In genomic region chr19:4366666-4367335, GRCh38 we compare ENCODE assay signal across 21 cellular contexts. TPM values are rescaled to one million over a fixed set of nuclear protein-coding genes. Genes with fewer than 3 reads are reported as not detected.
DNase-seq lines count a peak whose midpoint lies in the region; ATAC-seq, FAIRE-seq and TF ChIP-seq lines count a peak whose summit lies in the region.
"Had no signal": no experiment of that assay in that cellular context is flagged by ENCODE, and none has a peak within 500 bp of the region (broad histone marks: within the 10 kb centered on the region; RNA-seq: fewer than 3 reads in every experiment).

No MANE protein-coding gene starts in this region.

- no peak for DNase-seq in T-helper 1 cell
- no peak for DNase-seq in T-cell
- peak; percentile 71 for DNase-seq in kidney
- DNase-seq in osteocyte (ENCODE audit: extremely low spot score, unreplicated experiment) = no peak
- no peak for DNase-seq in C1 segment of cervical spinal cord (lab: John Stamatoyannopoulos, UW)
- no peak for DNase-seq in OCI-LY7 (ENCODE audit: low spot score)
- DNase-seq in endothelial cell (ENCODE audit: low spot score) = no peak
- DNase-seq: activated CD4-positive, alpha-beta T cell treated with anti-CD3 and anti-CD28 coated beads for 48 hours; DMS 273 treated with DMSO at 0.1 percent for 48 hours; endodermal cell; left cardiac atrium; NCI-H1092 treated with DMSO at 0.1 percent for 48 hours; NCI-H524; retina; RPMI8226; substantia nigra had no signal

- peak overlapping the region; percentile 59 for H3K27ac Mint-ChIP-seq in T-helper 1 cell treated with Interleukin-12 subunit alpha and Interleukin-12 subunit beta and Interleukin-4 antibody, amounts not matched to agents 30 μg/mL and 1 μg/mL, for 36 hours
- peak overlapping the region; percentile 66 to 89 for H3K27ac Mint-ChIP-seq in T-cell
- H3K27ac Mint-ChIP-seq in osteocyte (ENCODE audit: unreplicated experiment) = peak overlapping the region; percentile 52
- no peak overlapping the region for H3K27ac Mint-ChIP-seq in endothelial cell (ENCODE audit: unreplicated experiment)
- H3K27ac Mint-ChIP-seq: endodermal cell had no signal

- FAIRE-seq in kidney (lab: Jason Lieb, UNC) = no peak
- FAIRE-seq: TTC549 had no signal

- no peaks in the 10 kb centered on the region for H3K9me2 ChIP-seq in OCI-LY7 (ENCODE audit: insufficient read depth, low read length)

- ATAC-seq in T-cell (replicated peaks in 1 of 4) = no peak
- ATAC-seq: SK-N-SH treated with all-trans-retinoic acid at 6 μM for 48 hours had no signal

- H3K27me3 Mint-ChIP-seq in T-helper 1 cell treated with Interleukin-12 subunit alpha and Interleukin-12 subunit beta and Interleukin-4 antibody, amounts not matched to agents 30 μg/mL and 1 μg/mL, for 36 hours (ENCODE audit: low read depth) = no peaks in the 10 kb centered on the region
- H3K27me3 Mint-ChIP-seq in T-cell (no peaks in the 10 kb centered on the region), osteocyte (ENCODE audit: unreplicated experiment) (no peaks in the 10 kb centered on the region), endothelial cell (ENCODE audit: unreplicated experiment) (peaks cover 19% of the 10 kb centered on the region)

- CTCF ChIA-PET in T-cell (lab: Charles Lee) (no interaction called here), OCI-LY7 (lab: Charles Lee; ENCODE audit: unreplicated experiment) (no interaction called here)

- H3K9me3 ChIP-seq in kidney (ENCODE audit: control insufficient read depth in 1 of 2, low read length in 2 of 2) (no peaks in the 10 kb centered on the region), OCI-LY7 (ENCODE audit: low read length) (no peaks in the 10 kb centered on the region)
- H3K9me3 ChIP-seq: neutrophil had no signal

- peaks cover 3% of the 10 kb centered on the region; the same call in 1 of the 2 replicates for H3K79me2 ChIP-seq in OCI-LY7 (ENCODE audit: insufficient read depth, low read depth, low read length)

- H4K20me1 ChIP-seq in OCI-LY7 (ENCODE audit: insufficient read depth, low read length) = peaks cover 3% of the 10 kb centered on the region; the same call in 1 of the 2 replicates

- no peaks in the 10 kb centered on the region for H3K9me3 Mint-ChIP-seq in T-helper 1 cell treated with Interleukin-12 subunit alpha and Interleukin-12 subunit beta and Interleukin-4 antibody, amounts not matched to agents 30 μg/mL and 1 μg/mL, for 36 hours
- no peaks in the 10 kb centered on the region for H3K9me3 Mint-ChIP-seq in T-cell
- H3K9me3 Mint-ChIP-seq in osteocyte (ENCODE audit: unreplicated experiment) = no peaks in the 10 kb centered on the region
- H3K9me3 Mint-ChIP-seq in endothelial cell (ENCODE audit: unreplicated experiment) = no peaks in the 10 kb centered on the region
- H3K9me3 Mint-ChIP-seq: endodermal cell had no signal

- no peak overlapping the region for H3K4me2 ChIP-seq in OCI-LY7 (ENCODE audit: low read length)

- H3K4me3 ChIP-seq in kidney (ENCODE audit: low read length in 2 of 2) (no peak overlapping the region), OCI-LY7 (ENCODE audit: low read depth, low read length, poor library complexity, severe bottlenecking) (no peak overlapping the region)

- H3K36me3 ChIP-seq in kidney (ENCODE audit: control insufficient read depth in 1 of 2, insufficient read depth in 2 of 2, low read length in 2 of 2) = peaks cover 12 to 28% of the 10 kb centered on the region in 2 donors
- H3K36me3 ChIP-seq in OCI-LY7 (ENCODE audit: insufficient read depth, low read length) = peaks cover 46% of the 10 kb centered on the region

- intact Hi-C loops in kidney (cut with DNase I) = no loop called here
- intact Hi-C loops in OCI-LY7 (cut with micrococcal nuclease; ENCODE audit: unreplicated experiment) = no loop called here

- no peak overlapping the region for H3K4me3 Mint-ChIP-seq in T-helper 1 cell treated with Interleukin-12 subunit alpha and Interleukin-12 subunit beta and Interleukin-4 antibody, amounts not matched to agents 30 μg/mL and 1 μg/mL, for 36 hours
- H3K4me3 Mint-ChIP-seq in T-cell = no peak overlapping the region
- no peak overlapping the region for H3K4me3 Mint-ChIP-seq in osteocyte (ENCODE audit: unreplicated experiment)
- no peak overlapping the region for H3K4me3 Mint-ChIP-seq in endothelial cell (ENCODE audit: unreplicated experiment)
- H3K4me3 Mint-ChIP-seq: endodermal cell had no signal

- no peak overlapping the region for H3K9ac ChIP-seq in kidney (ENCODE audit: low read length in 2 of 2)

- H3K27ac ChIP-seq in kidney (ENCODE audit: low read depth in 2 of 2, low read length in 2 of 2) (no peak overlapping the region), OCI-LY7 (ENCODE audit: low read depth, low read length, poor library complexity, severe bottlenecking) (no peak overlapping the region)
- H3K27ac ChIP-seq: 22Rv1, neutrophil had no signal

- H3K4me1 Mint-ChIP-seq in T-helper 1 cell treated with Interleukin-12 subunit alpha and Interleukin-12 subunit beta and Interleukin-4 antibody, amounts not matched to agents 30 μg/mL and 1 μg/mL, for 36 hours (ENCODE audit: low read depth) = peaks cover 30% of the 10 kb centered on the region
- H3K4me1 Mint-ChIP-seq in T-cell (peaks cover 32 to 40% (median 33%) of the 10 kb centered on the region in 3 donors), osteocyte (ENCODE audit: unreplicated experiment) (peaks cover 40% of the 10 kb centered on the region), endothelial cell (ENCODE audit: unreplicated experiment) (peaks cover 21% of the 10 kb centered on the region)

- no peak overlapping the region for H2AFZ ChIP-seq in OCI-LY7 (ENCODE audit: low read length)

- H3K4me1 ChIP-seq in kidney (ENCODE audit: control insufficient read depth in 1 of 2, insufficient read depth in 1 of 2, low read depth in 1 of 2, low read length in 2 of 2) (peaks cover 17 to 26% of the 10 kb centered on the region in 2 donors), OCI-LY7 (ENCODE audit: insufficient read depth, low read length, poor library complexity, severe bottlenecking) (peaks cover 34% of the 10 kb centered on the region)

- no TSS peak for BruUV-seq in OCI-LY7 (replicated peaks; lab: Mats Ljungman, UMichigan)

- POLR2A ChIA-PET in T-cell (lab: Charles Lee) = interaction anchor here in 1 of 2 donors (0.7 kb wide), 1 partner anchor 11 kb away, joined by 9 read pairs; no protein-coding TSS in a partner anchor
- POLR2A ChIA-PET in OCI-LY7 (lab: Charles Lee) = interaction anchor here (0.6 kb wide), 1 partner anchor 62 kb away, joined by 3 read pairs; no protein-coding TSS in a partner anchor

- TF ChIP-seq CTCF in kidney (IDR thresholded peaks at IDR 0.05; ENCODE audit: borderline replicate concordance, extremely low read depth, insufficient read depth) = no peak
- no peak for TF ChIP-seq CTCF in osteocyte (IDR thresholded peaks at IDR 0.05)
- TF ChIP-seq CTCF in OCI-LY7 (conservative IDR thresholded peaks at IDR 0.05; ENCODE audit: low read length) = no peak
- TF ChIP-seq CTCF in endothelial cell (IDR thresholded peaks at IDR 0.05; ENCODE audit: unreplicated experiment) = no peak

- H3K36me3 Mint-ChIP-seq in T-helper 1 cell treated with Interleukin-12 subunit alpha and Interleukin-12 subunit beta and Interleukin-4 antibody, amounts not matched to agents 30 μg/mL and 1 μg/mL, for 36 hours (ENCODE audit: low read depth) = peaks cover 7% of the 10 kb centered on the region
- peaks cover 8% of the 10 kb centered on the region for H3K36me3 Mint-ChIP-seq in T-cell
- H3K36me3 Mint-ChIP-seq in osteocyte (ENCODE audit: unreplicated experiment) = peaks cover 5% of the 10 kb centered on the region
- H3K36me3 Mint-ChIP-seq in endothelial cell (ENCODE audit: low read depth, unreplicated experiment) = peaks cover 9% of the 10 kb centered on the region

RNA-seq across cellular contexts. Expression of gene MPND, which starts 23.4 kb away (rescaled TPM):
- total RNA-seq in T-cell (10 to 100 TPM; 10.7 to 27.3 (median 22.6) TPM), kidney (24.1 TPM), osteocyte (14.2 and 20.0 TPM in 2 replicates), OCI-LY7 (2022) (19.1 and 19.5 TPM in 2 replicates), endothelial cell (ENCODE audit: unreplicated experiment) (18.3 TPM)
- polyA plus RNA-seq in kidney (ENCODE audit: insufficient read depth, low read depth, low replicate concordance) = 43.5 TPM
- 6.7 and 7.2 TPM in 2 replicates for total RNA-seq in OCI-LY7 (2014; rRNA removed; shearing (Covaris generic))

RNA-seq across cellular contexts. Expression of gene STAP2, which starts 28.2 kb away (rescaled TPM):
- 1 to 10 TPM; 2.3 to 3.7 (median 2.9) TPM for total RNA-seq in T-cell
- 32.3 TPM for total RNA-seq in kidney
- polyA plus RNA-seq in kidney (ENCODE audit: insufficient read depth, low read depth, low replicate concordance) = 61.5 TPM
- 2.7 and 5.9 TPM in 2 replicates for total RNA-seq in osteocyte
- total RNA-seq in OCI-LY7 (2014; rRNA removed; shearing (Covaris generic)) = 0.13 and 1.3 TPM in 2 replicates
- 0.57 and 1.2 TPM in 2 replicates for total RNA-seq in OCI-LY7 (2022)
- 66.2 TPM for total RNA-seq in endothelial cell (ENCODE audit: unreplicated experiment)

RNA-seq across cellular contexts. Expression of gene SH3GL1, which starts 33.5 kb away (rescaled TPM):
- 10 to 100 TPM; 38.8 to 51.5 (median 45.7) TPM for total RNA-seq in T-cell
- 52.7 TPM for total RNA-seq in kidney
- 34.8 TPM for polyA plus RNA-seq in kidney (ENCODE audit: insufficient read depth, low read depth, low replicate concordance)
- 105 and 115 TPM in 2 replicates for total RNA-seq in osteocyte
- total RNA-seq in OCI-LY7 (2014; rRNA removed; shearing (Covaris generic)) = 24.3 and 33.2 TPM in 2 replicates
- total RNA-seq in OCI-LY7 (2022) = 38.9 and 39.0 TPM in 2 replicates
- 128 TPM for total RNA-seq in endothelial cell (ENCODE audit: unreplicated experiment)

RNA-seq across cellular contexts. Expression of gene CHAF1A, which starts 35.6 kb away (rescaled TPM):
- total RNA-seq in T-cell = 10 to 100 TPM; 14.4 to 27.3 (median 16.5) TPM
- 10.0 TPM for total RNA-seq in kidney
- polyA plus RNA-seq in kidney (ENCODE audit: insufficient read depth, low read depth, low replicate concordance) = 2.7 TPM
- total RNA-seq in osteocyte = 9.7 and 14.0 TPM in 2 replicates
- 107 and 108 TPM in 2 replicates for total RNA-seq in OCI-LY7 (2014; rRNA removed; shearing (Covaris generic))
- total RNA-seq in OCI-LY7 (2022) = 119 and 128 TPM in 2 replicates
- total RNA-seq in endothelial cell (ENCODE audit: unreplicated experiment) = 29.8 TPM
